Comparison of ENCODE assay signal across 23 cellular contexts in genomic region chr6:116210316-116210715, GRCh38.
"Had no signal": no experiment of that assay in that cellular context is flagged by ENCODE, and none has a peak within 500 bp of the region (broad histone marks: within the 10 kb centered on the region; RNA-seq: fewer than 3 reads in every experiment).

No MANE protein-coding gene starts in this region.

- H3K4me3 ChIP-seq: cardiac muscle cell, SK-N-MC had no signal

- DNase-seq: activated CD4-positive, alpha-beta memory T cell treated with anti-CD3 and anti-CD28 coated beads, Interleukin-2, amount 10 ng/mL, durations not matched to agents 7 days and 5 days; activated CD4-positive, alpha-beta T cell treated with anti-CD3 and anti-CD28 coated beads, Interleukin-2, amount 50 U/mL, for 1 hour; activated CD4-positive, CD25-positive, alpha-beta regulatory T cell; activated gamma-delta T cell; activated naive CD4-positive, alpha-beta T cell treated with anti-CD3 and anti-CD28 coated beads for 36 hours; activated T-cell treated with anti-CD3 and anti-CD28 coated beads for 4 hours; activated T-cell treated with anti-CD3 and anti-CD28 coated beads, Interleukin-2, amount 50 U/mL, for 48 hours; cerebellar nuclear complex; MM.1S; NCI-H1436; NCI-H187; NCI-H446 treated with DMSO at 0.1 percent for 48 hours; NCI-H524 treated with DMSO at 0.1 percent for 48 hours; NCI-H748 treated with DMSO at 0.1 percent for 48 hours; T-cell; T-helper 2 cell; T1000 had no signal

- H3K27me3 ChIP-seq: cardiac muscle cell had no signal

- H3K27ac ChIP-seq: cardiac muscle cell, KMS-11, SK-N-MC, VCaP had no signal

- FAIRE-seq: TTC549 had no signal

- H3K9ac ChIP-seq: KMS-11 had no signal

- H3K4me2 ChIP-seq: KMS-11 had no signal

- H3K36me3 ChIP-seq: cardiac muscle cell had no signal

- ATAC-seq: activated T-helper 17 cell treated with anti-CD3 and anti-CD28 coated beads, Interleukin-2, amount 50 U/mL, for 72 hours; T-cell had no signal
